Comparison of ENCODE assay signal across 8 cellular contexts in genomic region chr16:87203060-87203656, GRCh38.
DNase-seq lines count a peak whose midpoint lies in the region; ATAC-seq, FAIRE-seq and TF ChIP-seq lines count a peak whose summit lies in the region.

No MANE protein-coding gene starts in this region.

- H3K27ac ChIP-seq in BLaER1 (no peak overlapping the region), OCI-LY7 (ENCODE audit: low read depth, low read length, poor library complexity, severe bottlenecking) (no peak overlapping the region), gastroesophageal sphincter (no peak overlapping the region)

- DNase-seq in H54 (ENCODE audit: insufficient read length, low spot score) (peak; percentile 71), OCI-LY7 (ENCODE audit: low spot score) (peak; percentile 70), left cardiac atrium (peak; percentile 64), skeletal muscle cell (ENCODE audit: low read depth) (peak; percentile 76)
- DNase-seq in activated naive CD4-positive, alpha-beta T cell treated with anti-CD3 and anti-CD28 coated beads, Interleukin-2, amount 10 ng/mL, durations not matched to agents 7 days and 5 days, result peak; percentile 58

- H3K9me2 ChIP-seq in OCI-LY7 (ENCODE audit: insufficient read depth, low read length), result no peaks in the 10 kb centered on the region

- H3K9me3 ChIP-seq in BLaER1, result no peaks in the 10 kb centered on the region
- H3K9me3 ChIP-seq in OCI-LY7 (ENCODE audit: low read length), result no peaks in the 10 kb centered on the region
- no peaks in the 10 kb centered on the region for H3K9me3 ChIP-seq in gastroesophageal sphincter

- POLR2A ChIA-PET in OCI-LY7 (lab: Charles Lee), result no interaction called here

- no peaks in the 10 kb centered on the region for H3K4me1 Mint-ChIP-seq in activated naive CD4-positive, alpha-beta T cell treated with anti-CD3 and anti-CD28 coated beads, Interleukin-2, amount 10 ng/mL, durations not matched to agents 7 days and 5 days

- TF ChIP-seq EP300 in gastroesophageal sphincter (IDR thresholded peaks at IDR 0.05), result no peak

- H3K79me2 ChIP-seq in OCI-LY7 (ENCODE audit: insufficient read depth, low read depth, low read length), result no peaks in the 10 kb centered on the region

- 4 to 9% methylated on average over 4 to 9 of the region's 11 CpGs for WGBS in gastroesophageal sphincter (ENCODE audit: low coverage in 1 of 2), 2 donors

- peaks cover 16% of the 10 kb centered on the region for H3K27me3 Mint-ChIP-seq in activated naive CD4-positive, alpha-beta T cell treated with anti-CD3 and anti-CD28 coated beads, Interleukin-2, amount 10 ng/mL, durations not matched to agents 7 days and 5 days

- H3K4me3 ChIP-seq in BLaER1, result no peak overlapping the region
- H3K4me3 ChIP-seq in OCI-LY7 (ENCODE audit: low read depth, low read length, poor library complexity, severe bottlenecking), result no peak overlapping the region
- H3K4me3 ChIP-seq in skeletal muscle cell (ENCODE audit: low read depth, low read length), result no peak overlapping the region
- no peak overlapping the region for H3K4me3 ChIP-seq in gastroesophageal sphincter

- TF ChIP-seq POLR2A in H54 (IDR thresholded peaks at IDR 0.05; ENCODE audit: low read depth, low read length) (no peak), gastroesophageal sphincter (IDR thresholded peaks at IDR 0.05) (no peak)

- BruUV-seq in OCI-LY7 (replicated peaks; lab: Mats Ljungman, UMichigan), result no TSS peak

- ATAC-seq in left cardiac atrium, result peak; percentile 30 to 48
- ATAC-seq in GM19397 (IDR thresholded peaks at IDR 0.05; ENCODE audit: unreplicated experiment), result no peak
- no peak for ATAC-seq in gastroesophageal sphincter

- H4K20me1 ChIP-seq in BLaER1, result no peaks in the 10 kb centered on the region
- H4K20me1 ChIP-seq in OCI-LY7 (ENCODE audit: insufficient read depth, low read length), result no peaks in the 10 kb centered on the region

- no peaks in the 10 kb centered on the region for H3K27me3 ChIP-seq in BLaER1
- peaks cover 27% of the 10 kb centered on the region for H3K27me3 ChIP-seq in gastroesophageal sphincter

- H3K36me3 ChIP-seq in BLaER1, result no peaks in the 10 kb centered on the region
- H3K36me3 ChIP-seq in OCI-LY7 (ENCODE audit: insufficient read depth, low read length), result no peaks in the 10 kb centered on the region
- H3K36me3 ChIP-seq in gastroesophageal sphincter, result no peaks in the 10 kb centered on the region

- H3K9me3 Mint-ChIP-seq in activated naive CD4-positive, alpha-beta T cell treated with anti-CD3 and anti-CD28 coated beads, Interleukin-2, amount 10 ng/mL, durations not matched to agents 7 days and 5 days, result no peaks in the 10 kb centered on the region

- CTCF ChIA-PET in OCI-LY7 (lab: Charles Lee; ENCODE audit: unreplicated experiment), result no interaction called here
- CTCF ChIA-PET in activated naive CD4-positive, alpha-beta T cell treated with anti-CD3 and anti-CD28 coated beads, Interleukin-2, amount 10 ng/mL, durations not matched to agents 7 days and 5 days (lab: Charles Lee), result interaction anchor here (0.6 to 3.6 kb wide), 4 partner anchors 9 to 807 kb away, joined by 3 to 16 read pairs (median 3); no protein-coding TSS in a partner anchor

- no peak overlapping the region for H3K4me3 Mint-ChIP-seq in activated naive CD4-positive, alpha-beta T cell treated with anti-CD3 and anti-CD28 coated beads, Interleukin-2, amount 10 ng/mL, durations not matched to agents 7 days and 5 days

- H3K4me1 ChIP-seq in BLaER1, result peaks cover 70% of the 10 kb centered on the region
- no peaks in the 10 kb centered on the region for H3K4me1 ChIP-seq in OCI-LY7 (ENCODE audit: insufficient read depth, low read length, poor library complexity, severe bottlenecking)
- H3K4me1 ChIP-seq in gastroesophageal sphincter, result peaks cover 0 to 16% (median 3%) of the 10 kb centered on the region in 3 donors

- no peak for FAIRE-seq in H54 (lab: Jason Lieb, UNC)

- no peak overlapping the region for H2AFZ ChIP-seq in OCI-LY7 (ENCODE audit: low read length)

- intact Hi-C loops in OCI-LY7 (cut with micrococcal nuclease; ENCODE audit: unreplicated experiment) (loop anchor here (2.0 kb wide), 1 partner anchor 76 kb away; no protein-coding TSS in a partner anchor), left cardiac atrium (cut with DNase I) (no loop called here)

- H3K27ac Mint-ChIP-seq in activated naive CD4-positive, alpha-beta T cell treated with anti-CD3 and anti-CD28 coated beads, Interleukin-2, amount 10 ng/mL, durations not matched to agents 7 days and 5 days, result no peak overlapping the region

- H3K36me3 Mint-ChIP-seq in activated naive CD4-positive, alpha-beta T cell treated with anti-CD3 and anti-CD28 coated beads, Interleukin-2, amount 10 ng/mL, durations not matched to agents 7 days and 5 days, result no peaks in the 10 kb centered on the region

- H3K4me2 ChIP-seq in BLaER1 (peak overlapping the region; percentile 43), OCI-LY7 (ENCODE audit: low read length) (no peak overlapping the region)

- peak; percentile 90 for TF ChIP-seq CTCF in OCI-LY7 (conservative IDR thresholded peaks at IDR 0.05; ENCODE audit: low read length)
- TF ChIP-seq CTCF in gastroesophageal sphincter (IDR thresholded peaks at IDR 0.05), result peak in 2 of 4 experiments; percentile 45 to 69

- no peak overlapping the region for H3K9ac ChIP-seq in BLaER1

Comparison
In these comparisons a context has a peak if more than half of its experiments do, and no peak if none do; other contexts are left out.
1. ATAC-seq: peak in left cardiac atrium (2 of 2); none in GM19397 (single experiment) and gastroesophageal sphincter (single experiment).
2. Peak in every context shown above with its lines, with median percentiles within 50 percentile points of each other: DNase-seq.